20 cellular contexts compared by ENCODE assay signal in the genomic region with DNA sequence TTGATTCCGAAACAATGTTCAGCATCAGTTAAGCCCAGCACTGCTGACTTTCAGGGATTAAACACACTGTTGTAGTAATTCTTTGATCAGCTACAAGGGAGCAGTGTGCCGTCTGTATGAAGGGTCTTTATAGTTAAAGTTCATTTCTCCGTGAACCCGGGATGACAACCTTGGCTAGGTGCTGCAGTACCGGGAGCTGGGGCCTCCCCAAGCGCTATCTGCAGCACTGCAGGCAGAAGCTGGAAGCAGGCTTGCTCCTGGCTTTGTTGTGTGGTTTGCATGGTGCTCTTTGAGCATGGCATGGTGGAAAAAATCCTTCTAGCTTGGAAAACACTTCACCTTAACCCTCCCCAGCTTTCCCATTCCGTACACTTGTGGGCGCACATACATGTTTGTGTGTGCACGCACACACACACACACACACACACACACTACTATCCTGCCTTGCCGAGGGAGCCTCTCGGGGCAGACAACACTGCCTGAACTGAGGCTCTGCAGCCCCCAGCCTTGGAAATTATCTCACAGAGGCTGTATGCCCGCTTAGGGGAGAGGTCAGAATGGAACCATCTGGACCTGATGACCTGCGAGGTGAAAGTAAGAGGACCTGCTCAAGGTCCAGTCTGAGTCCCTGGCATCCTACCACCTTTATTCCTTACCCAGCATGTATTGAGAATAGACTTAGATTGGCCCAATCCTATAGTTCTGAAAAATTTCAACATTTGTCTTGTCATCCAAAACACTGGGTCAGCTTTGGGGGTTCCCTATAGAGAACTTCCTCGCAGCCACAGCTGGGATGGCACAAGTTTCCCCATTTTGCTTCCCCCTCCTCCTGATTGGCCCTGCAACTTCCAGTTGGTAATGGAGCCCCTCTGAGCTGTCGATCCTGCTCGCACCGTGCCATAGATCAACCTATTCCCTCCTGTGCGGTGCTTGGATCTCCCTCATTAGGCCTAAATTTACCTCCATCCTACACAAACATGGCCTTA. TPM values are rescaled to one million over a fixed set of nuclear protein-coding genes. Genes with fewer than 3 reads are reported as not detected.
DNase-seq lines count a peak whose midpoint lies in the region; ATAC-seq and TF ChIP-seq lines count a peak whose summit lies in the region.
"Had no signal": no experiment of that assay in that cellular context is flagged by ENCODE, and none has a peak within 500 bp of the region (broad histone marks: within the 10 kb centered on the region; RNA-seq: fewer than 3 reads in every experiment).

No MANE protein-coding gene starts in this region.

- TF ChIP-seq CTCF in glutamatergic neuron (IDR thresholded peaks at IDR 0.05; ENCODE audit: partially characterized antibody, unreplicated experiment) = no peak

- no peaks in the 10 kb centered on the region for H3K36me3 Mint-ChIP-seq in glutamatergic neuron (ENCODE audit: unreplicated experiment)
- H3K36me3 Mint-ChIP-seq: activated naive CD4-positive, alpha-beta T cell treated with anti-CD3 and anti-CD28 coated beads, Interleukin-2, amount 10 ng/mL, durations not matched to agents 7 days and 5 days had no signal

- DNase-seq in caudate nucleus (lab: John Stamatoyannopoulos, UW) (no peak), glutamatergic neuron (no peak), midbrain (lab: John Stamatoyannopoulos, UW) (peak; percentile 28), NCI-H82 treated with DMSO at 0.1 percent for 48 hours (lab: John Stamatoyannopoulos, UW; ENCODE audit: unreplicated experiment) (no peak), NCI-H1417 (lab: John Stamatoyannopoulos, UW) (no peak), NCI-H1417 treated with DMSO at 0.1 percent for 48 hours (lab: John Stamatoyannopoulos, UW) (no peak)
- DNase-seq: activated CD4-positive, alpha-beta T cell treated with anti-CD3 and anti-CD28 coated beads, Interleukin-2, amount 50 U/mL, for 4 hours; activated naive CD4-positive, alpha-beta T cell treated with anti-CD3 and anti-CD28 coated beads, Interleukin-2, amount 10 ng/mL, durations not matched to agents 7 days and 5 days; AML-193; mucosa of descending colon; NCI-H1105 treated with DMSO at 0.1 percent for 48 hours; NCI-H526 treated with DMSO at 0.1 percent for 48 hours; SHP77; sigmoid colon; stimulated activated CD4-positive, alpha-beta T cell treated with anti-CD3 and anti-CD28 coated beads, Interleukin-1b, Interleukin-23, amount 100 ng/mL, for 48 hours; stimulated activated naive CD4-positive, alpha-beta T cell treated with Interleukin-2 at 50 U/mL for 16 hours; T-helper 17 cell; WERI-Rb-1 had no signal

- peak overlapping the region; percentile 48 for H3K27ac Mint-ChIP-seq in glutamatergic neuron (ENCODE audit: unreplicated experiment)
- H3K27ac Mint-ChIP-seq: activated naive CD4-positive, alpha-beta T cell treated with anti-CD3 and anti-CD28 coated beads, Interleukin-2, amount 10 ng/mL, durations not matched to agents 7 days and 5 days; T-helper 17 cell had no signal

- ATAC-seq in GM19324 (IDR thresholded peaks at IDR 0.05; ENCODE audit: low FRiP score, unreplicated experiment) = no peak
- ATAC-seq: mucosa of descending colon, T-helper 17 cell had no signal

- H3K27me3 Mint-ChIP-seq in glutamatergic neuron (ENCODE audit: unreplicated experiment) = no peaks in the 10 kb centered on the region
- H3K27me3 Mint-ChIP-seq: T-helper 17 cell had no signal

- H3K4me1 Mint-ChIP-seq in glutamatergic neuron (ENCODE audit: low read depth, unreplicated experiment) = peaks cover 26% of the 10 kb centered on the region

- H3K4me3 Mint-ChIP-seq in glutamatergic neuron (ENCODE audit: unreplicated experiment) = no peak overlapping the region
- H3K4me3 Mint-ChIP-seq: activated naive CD4-positive, alpha-beta T cell treated with anti-CD3 and anti-CD28 coated beads, Interleukin-2, amount 10 ng/mL, durations not matched to agents 7 days and 5 days; T-helper 17 cell had no signal

- H3K9me3 Mint-ChIP-seq in glutamatergic neuron (ENCODE audit: unreplicated experiment) = peaks cover 3% of the 10 kb centered on the region
- H3K9me3 Mint-ChIP-seq: activated naive CD4-positive, alpha-beta T cell treated with anti-CD3 and anti-CD28 coated beads, Interleukin-2, amount 10 ng/mL, durations not matched to agents 7 days and 5 days had no signal

- H3K27ac ChIP-seq in caudate nucleus (ENCODE audit: low read depth, low read length) (peak overlapping the region; percentile 92), temporal lobe (ENCODE audit: low read depth, low read length) (peak overlapping the region; percentile 96)
- H3K27ac ChIP-seq: WERI-Rb-1 had no signal

RNA-seq across cellular contexts. Expression of a gene that starts 10.0 kb away (rescaled TPM):
- total RNA-seq in glutamatergic neuron (ENCODE audit: unreplicated experiment) (41.1 TPM), temporal lobe (29.7 TPM)
